19 cellular contexts compared by ENCODE assay signal in genomic region chr13:35144496-35144895, GRCh38.
DNase-seq lines count a peak whose midpoint lies in the region; ATAC-seq, FAIRE-seq and TF ChIP-seq lines count a peak whose summit lies in the region.
"Had no signal": no experiment of that assay in that cellular context is flagged by ENCODE, and none has a peak within 500 bp of the region (broad histone marks: within the 10 kb centered on the region; RNA-seq: fewer than 3 reads in every experiment).

No MANE protein-coding gene starts in this region.

- H3K4me1 ChIP-seq in foreskin keratinocyte, result no peaks in the 10 kb centered on the region
- H3K4me1 ChIP-seq: parathyroid adenoma had no signal

- DNase-seq in A172 (ENCODE audit: low spot score) (peak; percentile 25), EL (peak; percentile 62), RPMI7951 (ENCODE audit: low read depth) (peak; percentile 82), foreskin keratinocyte (peak; percentile 8 to 36), T-helper 17 cell (no peak), GM19239 (ENCODE audit: insufficient read length, low spot score) (no peak)
- DNase-seq: activated CD8-positive, alpha-beta T cell treated with anti-CD3 and anti-CD28 coated beads for 36 hours; erythroblast; Karpas-422; left cardiac atrium; NCI-H1694 treated with DMSO at 0.1 percent for 48 hours; NCI-H524 treated with DMSO at 0.1 percent for 48 hours had no signal

- ATAC-seq in foreskin keratinocyte, result peak; percentile 32
- ATAC-seq in T-helper 17 cell, result no peak
- no peak for ATAC-seq in activated T-helper 17 cell treated with anti-CD3 and anti-CD28 coated beads, Interleukin-2, amount 50 U/mL, for 72 hours (replicated peaks)
- no peak for ATAC-seq in GM21619 (IDR thresholded peaks at IDR 0.05; ENCODE audit: unreplicated experiment)
- ATAC-seq: activated CD8-positive, alpha-beta T cell treated with anti-CD3 and anti-CD28 coated beads for 36 hours; Panc1 had no signal

- peaks cover 5% of the 10 kb centered on the region for H3K4me1 Mint-ChIP-seq in T-helper 17 cell
- peaks cover 3% of the 10 kb centered on the region for H3K4me1 Mint-ChIP-seq in activated T-helper 17 cell treated with anti-CD3 and anti-CD28 coated beads, Interleukin-2, amount 50 U/mL, for 72 hours

- H3K27ac Mint-ChIP-seq in T-helper 17 cell, result no peak overlapping the region
- H3K27ac Mint-ChIP-seq in activated T-helper 17 cell treated with anti-CD3 and anti-CD28 coated beads, Interleukin-2, amount 50 U/mL, for 72 hours, result no peak overlapping the region
- H3K27ac Mint-ChIP-seq: activated CD8-positive, alpha-beta T cell treated with anti-CD3 and anti-CD28 coated beads for 36 hours; stimulated activated naive CD8-positive, alpha-beta T cell treated with anti-CD3 and anti-CD28 coated beads, Interleukin-15, Interleukin-2, amounts not matched to agents 100 ng/mL and 50 ng/mL, for 24 hours had no signal

- no peaks in the 10 kb centered on the region for H3K9me3 Mint-ChIP-seq in activated T-helper 17 cell treated with anti-CD3 and anti-CD28 coated beads, Interleukin-2, amount 50 U/mL, for 72 hours
- H3K9me3 Mint-ChIP-seq: activated CD8-positive, alpha-beta T cell treated with anti-CD3 and anti-CD28 coated beads for 36 hours; stimulated activated naive CD8-positive, alpha-beta T cell treated with anti-CD3 and anti-CD28 coated beads, Interleukin-15, Interleukin-2, amounts not matched to agents 100 ng/mL and 50 ng/mL, for 24 hours had no signal

- no peak for TF ChIP-seq CTCF in foreskin keratinocyte (conservative IDR thresholded peaks at IDR 0.05)

- no peaks in the 10 kb centered on the region for H3K9me3 ChIP-seq in T-helper 17 cell (ENCODE audit: control insufficient read depth, low read length, poor library complexity, severe bottlenecking)

- H3K27ac ChIP-seq in foreskin keratinocyte, result no peak overlapping the region
- H3K27ac ChIP-seq: parathyroid adenoma had no signal

- no peak overlapping the region for H3K4me3 Mint-ChIP-seq in T-helper 17 cell
- no peak overlapping the region for H3K4me3 Mint-ChIP-seq in activated T-helper 17 cell treated with anti-CD3 and anti-CD28 coated beads, Interleukin-2, amount 50 U/mL, for 72 hours
- H3K4me3 Mint-ChIP-seq: activated CD8-positive, alpha-beta T cell treated with anti-CD3 and anti-CD28 coated beads for 36 hours; stimulated activated naive CD8-positive, alpha-beta T cell treated with anti-CD3 and anti-CD28 coated beads, Interleukin-15, Interleukin-2, amounts not matched to agents 100 ng/mL and 50 ng/mL, for 24 hours had no signal

- H3K27me3 ChIP-seq in foreskin keratinocyte, result no peaks in the 10 kb centered on the region

- H3K27me3 Mint-ChIP-seq in T-helper 17 cell, result no peaks in the 10 kb centered on the region
- H3K27me3 Mint-ChIP-seq in activated T-helper 17 cell treated with anti-CD3 and anti-CD28 coated beads, Interleukin-2, amount 50 U/mL, for 72 hours, result no peaks in the 10 kb centered on the region
- H3K27me3 Mint-ChIP-seq: activated CD8-positive, alpha-beta T cell treated with anti-CD3 and anti-CD28 coated beads for 36 hours; stimulated activated naive CD8-positive, alpha-beta T cell treated with anti-CD3 and anti-CD28 coated beads, Interleukin-15, Interleukin-2, amounts not matched to agents 100 ng/mL and 50 ng/mL, for 24 hours had no signal

- H3K36me3 Mint-ChIP-seq in T-helper 17 cell (ENCODE audit: low read depth), result no peaks in the 10 kb centered on the region
- H3K36me3 Mint-ChIP-seq in activated T-helper 17 cell treated with anti-CD3 and anti-CD28 coated beads, Interleukin-2, amount 50 U/mL, for 72 hours (ENCODE audit: low read depth), result no peaks in the 10 kb centered on the region

- FAIRE-seq in GM19239 (lab: Jason Lieb, UNC), result no peak
- FAIRE-seq: colon, GM18507 had no signal

Comparison
In these comparisons a context has a peak if more than half of its experiments do, and no peak if none do; other contexts are left out.
1. DNase-seq: peak in A172 (single experiment), EL (single experiment), RPMI7951 (single experiment) and foreskin keratinocyte (2 of 2); none in T-helper 17 cell (0 of 3) and GM19239 (single experiment).